Comparison of ENCODE assay signal across 8 cellular contexts in the genomic region with DNA sequence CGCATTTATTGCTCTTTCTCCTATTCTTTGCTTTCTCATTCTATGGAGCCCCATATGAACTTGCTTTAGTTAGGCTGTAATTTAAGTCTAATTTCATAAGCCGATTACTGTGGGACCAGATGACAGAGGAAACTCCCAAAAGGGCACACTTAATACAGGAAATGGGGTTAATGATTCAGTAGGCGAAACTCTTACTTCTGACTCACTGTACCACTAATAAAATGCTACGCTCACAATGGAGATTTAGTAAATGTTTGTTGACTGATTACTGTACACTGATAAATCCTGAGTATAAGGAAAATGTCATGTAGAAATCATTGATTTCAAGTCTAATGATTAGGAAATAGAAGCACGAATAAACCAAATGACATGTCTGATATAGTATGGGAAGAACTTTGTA.
A peak's percentile ranks its signal among the peaks of the same experiment; 100 is the strongest.
DNase-seq lines count a peak whose midpoint lies in the region; ATAC-seq and TF ChIP-seq lines count a peak whose summit lies in the region.

No MANE protein-coding gene starts in this region.

- H3K36me3 ChIP-seq in Panc1 (ENCODE audit: control insufficient read depth, insufficient read depth, low read length), result no peaks in the 10 kb centered on the region; the same call in 1 of the 2 replicates
- H3K36me3 ChIP-seq in naive thymus-derived CD4-positive, alpha-beta T cell (ENCODE audit: control insufficient read depth in 2 of 3, insufficient read depth in 3 of 3, low read length in 3 of 3), result no peaks in the 10 kb centered on the region
- H3K36me3 ChIP-seq in CD8-positive, alpha-beta memory T cell (ENCODE audit: insufficient read depth, low read length), result no peaks in the 10 kb centered on the region

- DNase-seq in Panc1 (ENCODE audit: low read depth, low spot score) (peak; percentile 8), NCI-H1694 (lab: John Stamatoyannopoulos, UW) (no peak), NCI-H510A treated with DMSO at 0.1 percent for 48 hours (lab: John Stamatoyannopoulos, UW) (no peak)
- DNase-seq in naive thymus-derived CD4-positive, alpha-beta T cell, result no peak
- DNase-seq in CD8-positive, alpha-beta memory T cell, result no peak
- DNase-seq in stimulated activated CD4-positive, alpha-beta T cell treated with anti-CD3 and anti-CD28 coated beads, Interleukin-15, amount 100 ng/mL, for 24 hours, result no peak

- peak; percentile 99 for ATAC-seq in GM18870 (IDR thresholded peaks at IDR 0.05; ENCODE audit: unreplicated experiment)
- ATAC-seq in HG02678 (IDR thresholded peaks at IDR 0.05; ENCODE audit: unreplicated experiment), result peak; percentile 99
- no peak for ATAC-seq in Panc1
- peak; percentile 75 for ATAC-seq in naive thymus-derived CD4-positive, alpha-beta T cell

- no peak overlapping the region for H3K27ac Mint-ChIP-seq in naive thymus-derived CD4-positive, alpha-beta T cell
- no peak overlapping the region for H3K27ac Mint-ChIP-seq in CD8-positive, alpha-beta memory T cell

- CTCF ChIA-PET in Panc1 (lab: Charles Lee), result no interaction called here
- CTCF ChIA-PET in naive thymus-derived CD4-positive, alpha-beta T cell (lab: Charles Lee), result no interaction called here
- CTCF ChIA-PET in CD8-positive, alpha-beta memory T cell (lab: Charles Lee), result no interaction called here

- no peaks in the 10 kb centered on the region for H3K4me1 ChIP-seq in Panc1 (ENCODE audit: control insufficient read depth, insufficient read depth, low read length)
- H3K4me1 ChIP-seq in naive thymus-derived CD4-positive, alpha-beta T cell (ENCODE audit: control insufficient read depth in 2 of 2, insufficient read depth in 2 of 2, low read length in 2 of 2), result no peaks in the 10 kb centered on the region
- no peaks in the 10 kb centered on the region for H3K4me1 ChIP-seq in CD8-positive, alpha-beta memory T cell (ENCODE audit: insufficient read depth, low read length)

- intact Hi-C loops in Panc1 (cut with micrococcal nuclease; ENCODE audit: unreplicated experiment), result no loop called here
- intact Hi-C loops in naive thymus-derived CD4-positive, alpha-beta T cell (cut with micrococcal nuclease), result no loop called here

- no peaks in the 10 kb centered on the region for H3K36me3 Mint-ChIP-seq in naive thymus-derived CD4-positive, alpha-beta T cell
- no peaks in the 10 kb centered on the region for H3K36me3 Mint-ChIP-seq in CD8-positive, alpha-beta memory T cell

- POLR2A ChIA-PET in Panc1 (lab: Charles Lee), result no interaction called here
- POLR2A ChIA-PET in naive thymus-derived CD4-positive, alpha-beta T cell (lab: Charles Lee), result no interaction called here
- POLR2A ChIA-PET in CD8-positive, alpha-beta memory T cell (lab: Charles Lee), result no interaction called here

- peaks cover 0 to 4% (median 0%) of the 10 kb centered on the region in 7 donors for H3K4me1 Mint-ChIP-seq in naive thymus-derived CD4-positive, alpha-beta T cell
- H3K4me1 Mint-ChIP-seq in CD8-positive, alpha-beta memory T cell, result no peaks in the 10 kb centered on the region

- peaks cover 0 to 4% (median 0%) of the 10 kb centered on the region in 5 donors for H3K27me3 Mint-ChIP-seq in naive thymus-derived CD4-positive, alpha-beta T cell
- no peaks in the 10 kb centered on the region for H3K27me3 Mint-ChIP-seq in CD8-positive, alpha-beta memory T cell

- no peak overlapping the region for H3K27ac ChIP-seq in Panc1 (ENCODE audit: low read length)
- H3K27ac ChIP-seq in naive thymus-derived CD4-positive, alpha-beta T cell (ENCODE audit: low read depth, low read length), result no peak overlapping the region
- no peak overlapping the region for H3K27ac ChIP-seq in CD8-positive, alpha-beta memory T cell (ENCODE audit: low read depth, low read length)

- TF ChIP-seq CTCF in Panc1 (IDR thresholded peaks at IDR 0.05), result no peak

- no peaks in the 10 kb centered on the region for H3K9me3 ChIP-seq in Panc1 (ENCODE audit: control insufficient read depth, insufficient read depth, low read depth, low read length)
- no peaks in the 10 kb centered on the region for H3K9me3 ChIP-seq in naive thymus-derived CD4-positive, alpha-beta T cell (ENCODE audit: control insufficient read depth in 2 of 3, low read length in 3 of 3)
- H3K9me3 ChIP-seq in CD8-positive, alpha-beta memory T cell (ENCODE audit: low read length), result no peaks in the 10 kb centered on the region

- H3K4me3 ChIP-seq in Panc1 (ENCODE audit: low read depth in 2 of 2, low read length in 2 of 2), result no peak overlapping the region
- H3K4me3 ChIP-seq in naive thymus-derived CD4-positive, alpha-beta T cell (ENCODE audit: low read length), result no peak overlapping the region
- no peak overlapping the region for H3K4me3 ChIP-seq in CD8-positive, alpha-beta memory T cell (ENCODE audit: low read length)

- H3K4me3 Mint-ChIP-seq in naive thymus-derived CD4-positive, alpha-beta T cell, result no peak overlapping the region
- H3K4me3 Mint-ChIP-seq in CD8-positive, alpha-beta memory T cell, result no peak overlapping the region

- in situ Hi-C loops in Panc1 (cut with HindIII; ENCODE audit: low pct_unique_long_range_greater_than_20kb, low sequenced_read_pairs), result no loop called here

- no TSS peak for BruUV-seq in Panc1 (replicated peaks; lab: Mats Ljungman, UMichigan)

- H3K27me3 ChIP-seq in Panc1 (ENCODE audit: control insufficient read depth, insufficient read depth, low read length), result no peaks in the 10 kb centered on the region
- no peaks in the 10 kb centered on the region for H3K27me3 ChIP-seq in naive thymus-derived CD4-positive, alpha-beta T cell (ENCODE audit: control insufficient read depth in 2 of 2, insufficient read depth in 2 of 2, low read length in 2 of 2)
- H3K27me3 ChIP-seq in CD8-positive, alpha-beta memory T cell (ENCODE audit: insufficient read depth, low read length, poor library complexity, severe bottlenecking), result no peaks in the 10 kb centered on the region

- H3K9me3 Mint-ChIP-seq in naive thymus-derived CD4-positive, alpha-beta T cell, result peaks cover 0 to 3% (median 0%) of the 10 kb centered on the region in 11 donors
- peaks cover 0 to 5% (median 0%) of the 10 kb centered on the region in 5 donors for H3K9me3 Mint-ChIP-seq in CD8-positive, alpha-beta memory T cell
